ENCODE assay signal across 22 cellular contexts in genomic region chr9:95572370-95573151, GRCh38. TPM values are rescaled to one million over a fixed set of nuclear protein-coding genes. Genes with fewer than 3 reads are reported as not detected.
A peak's percentile ranks its signal among the peaks of the same experiment; 100 is the strongest.
DNase-seq lines count a peak whose midpoint lies in the region; ATAC-seq and TF ChIP-seq lines count a peak whose summit lies in the region.
"Had no signal": no experiment of that assay in that cellular context is flagged by ENCODE, and none has a peak within 500 bp of the region (broad histone marks: within the 10 kb centered on the region; RNA-seq: fewer than 3 reads in every experiment).

No MANE protein-coding gene starts in this region.

- TF ChIP-seq CTCF in fibroblast of lung (conservative IDR thresholded peaks at IDR 0.05 in 1 of 2, IDR thresholded peaks at IDR 0.05 in 1 of 2; ENCODE audit: low read depth in 1 of 2, low read length in 2 of 2) (no peak), mucosa of descending colon (IDR thresholded peaks at IDR 0.05) (no peak), GM10248 (IDR thresholded peaks at IDR 0.05; ENCODE audit: control extremely low read depth, extremely low read depth, low read depth, missing control alignments) (no peak), nephron progenitor cell (IDR thresholded peaks at IDR 0.05) (no peak), glutamatergic neuron (IDR thresholded peaks at IDR 0.05; ENCODE audit: partially characterized antibody, unreplicated experiment) (no peak)

- no peak overlapping the region for H3K4me3 ChIP-seq in fibroblast of lung (replicated peaks in 1 of 4; ENCODE audit: control extremely low read depth in 1 of 4, insufficient read depth in 1 of 4, low read depth in 3 of 4, low read length in 4 of 4)
- no peak overlapping the region for H3K4me3 ChIP-seq in mucosa of descending colon
- H3K4me3 ChIP-seq: dorsolateral prefrontal cortex, psoas muscle, skin epidermis, thyroid gland had no signal

- H3K27me3 Mint-ChIP-seq in nephron progenitor cell (ENCODE audit: low read depth, poor library complexity) (peaks cover 12% of the 10 kb centered on the region), glutamatergic neuron (ENCODE audit: unreplicated experiment) (peaks cover 5% of the 10 kb centered on the region)

- no peak overlapping the region for H3K27ac ChIP-seq in fibroblast of lung (ENCODE audit: insufficient read depth, low read length)
- H3K27ac ChIP-seq: dorsolateral prefrontal cortex, psoas muscle, skin epidermis, thyroid gland had no signal

- H2AFZ ChIP-seq in fibroblast of lung (ENCODE audit: low read length): no peak overlapping the region

- H3K9me3 Mint-ChIP-seq in nephron progenitor cell: no peaks in the 10 kb centered on the region
- peaks cover 4% of the 10 kb centered on the region for H3K9me3 Mint-ChIP-seq in glutamatergic neuron (ENCODE audit: unreplicated experiment)
- H3K9me3 Mint-ChIP-seq: T-helper 1 cell treated with Interleukin-12 subunit alpha and Interleukin-12 subunit beta and Interleukin-4 antibody, amounts not matched to agents 30 μg/mL and 1 μg/mL, for 36 hours had no signal

- H3K9me3 ChIP-seq in fibroblast of lung (ENCODE audit: control insufficient read depth, insufficient read depth, low read depth, low read length) (no peaks in the 10 kb centered on the region), mucosa of descending colon (no peaks in the 10 kb centered on the region)
- H3K9me3 ChIP-seq: psoas muscle, thyroid gland had no signal

- H3K79me2 ChIP-seq in fibroblast of lung (ENCODE audit: control insufficient read depth, insufficient read depth, low read length): no peaks in the 10 kb centered on the region

- no peaks in the 10 kb centered on the region for H3K36me3 ChIP-seq in fibroblast of lung (ENCODE audit: control insufficient read depth, insufficient read depth, low read length)
- no peaks in the 10 kb centered on the region for H3K36me3 ChIP-seq in mucosa of descending colon (ENCODE audit: low read depth)
- H3K36me3 ChIP-seq: thyroid gland had no signal

- no peaks in the 10 kb centered on the region for H3K36me3 Mint-ChIP-seq in nephron progenitor cell (ENCODE audit: low read depth)
- peaks cover 5% of the 10 kb centered on the region for H3K36me3 Mint-ChIP-seq in glutamatergic neuron (ENCODE audit: unreplicated experiment)

- no peak overlapping the region for H3K4me3 Mint-ChIP-seq in nephron progenitor cell
- no peak overlapping the region for H3K4me3 Mint-ChIP-seq in glutamatergic neuron (ENCODE audit: unreplicated experiment)
- H3K4me3 Mint-ChIP-seq: T-helper 1 cell treated with Interleukin-12 subunit alpha and Interleukin-12 subunit beta and Interleukin-4 antibody, amounts not matched to agents 30 μg/mL and 1 μg/mL, for 36 hours had no signal

- POLR2A ChIA-PET in GM10248 (lab: Yijun Ruan, JAX): no interaction called here

- no peaks in the 10 kb centered on the region for H3K27me3 ChIP-seq in fibroblast of lung (ENCODE audit: control insufficient read depth, insufficient read depth, low read length)
- H3K27me3 ChIP-seq: thyroid gland had no signal

- H3K27ac Mint-ChIP-seq in nephron progenitor cell (no peak overlapping the region), glutamatergic neuron (ENCODE audit: unreplicated experiment) (no peak overlapping the region)
- H3K27ac Mint-ChIP-seq: T-helper 1 cell treated with Interleukin-12 subunit alpha and Interleukin-12 subunit beta and Interleukin-4 antibody, amounts not matched to agents 30 μg/mL and 1 μg/mL, for 36 hours had no signal

- peaks cover 26% of the 10 kb centered on the region for H3K4me1 Mint-ChIP-seq in nephron progenitor cell
- no peaks in the 10 kb centered on the region for H3K4me1 Mint-ChIP-seq in glutamatergic neuron (ENCODE audit: low read depth, unreplicated experiment)

- H3K9ac ChIP-seq in fibroblast of lung (ENCODE audit: insufficient read depth, low read length): no peak overlapping the region

- peak; percentile 19 for ATAC-seq in mucosa of descending colon
- ATAC-seq in GM19035 (IDR thresholded peaks at IDR 0.05; ENCODE audit: unreplicated experiment): no peak
- ATAC-seq: left lobe of liver had no signal

- DNase-seq in EH (ENCODE audit: low read depth) (peak; percentile 45), RPMI7951 (ENCODE audit: low read depth) (peak; percentile 45), fibroblast of lung (ENCODE audit: low read depth in 2 of 2) (peak; percentile 10 to 28), mucosa of descending colon (no peak), GM10248 (ENCODE audit: extremely low spot score) (no peak), nephron progenitor cell (no peak), glutamatergic neuron (no peak)
- DNase-seq: activated gamma-delta T cell; AML-193; DMS79 treated with DMSO at 0.1 percent for 48 hours; IMR-90; NCI-H1436; NCI-H524 treated with DMSO at 0.1 percent for 48 hours; psoas muscle; stimulated activated CD4-positive, alpha-beta T cell treated with anti-CD3 and anti-CD28 coated beads, Interleukin-2, amount 100 ng/mL, for 24 hours; stimulated activated naive CD4-positive, alpha-beta T cell; thyroid gland had no signal

- intact Hi-C loops in mucosa of descending colon (cut with DNase I, micrococcal nuclease): no loop called here

- no peaks in the 10 kb centered on the region for H4K20me1 ChIP-seq in fibroblast of lung (ENCODE audit: control insufficient read depth, extremely low read depth, insufficient read depth, low read length)

- no peak overlapping the region for H3K4me2 ChIP-seq in fibroblast of lung (ENCODE audit: extremely low read depth, insufficient read depth, low read length)

- CTCF ChIA-PET in GM10248 (lab: Yijun Ruan, JAX): interaction anchor here (0.9 to 1.1 kb wide), 2 partner anchors 10 kb away, joined by 3 to 4 read pairs; no protein-coding TSS in a partner anchor

- H3K4me1 ChIP-seq in fibroblast of lung (ENCODE audit: control insufficient read depth, extremely low read depth, insufficient read depth, low read length) (peaks cover 5% of the 10 kb centered on the region), mucosa of descending colon (ENCODE audit: low read depth) (no peaks in the 10 kb centered on the region)
- H3K4me1 ChIP-seq: psoas muscle, thyroid gland had no signal

RNA-seq across cellular contexts. Expression of gene PTCH1, which starts 55.8 kb away (rescaled TPM):
- 2.2 and 2.3 TPM in 2 replicates for total RNA-seq in RPMI7951 (2014; rRNA removed; shearing (Covaris generic))
- total RNA-seq in fibroblast of lung: 18.0 and 20.1 TPM in 2 replicates
- polyA plus RNA-seq in fibroblast of lung: 3.2 and 3.3 TPM in 2 replicates
- 4.5 and 6.5 TPM in 2 replicates for polyA plus RNA-seq in fibroblast of lung (2012)
- polyA minus RNA-seq in fibroblast of lung (ENCODE audit: low replicate concordance): 15.9 and 22.9 TPM in 2 replicates
- 10 to 100 TPM; 11.9 to 38.1 (median 32.1) TPM for total RNA-seq in mucosa of descending colon
- 104 TPM for total RNA-seq in glutamatergic neuron (ENCODE audit: unreplicated experiment)

Comparison
In these comparisons a context has a peak if more than half of its experiments do, and no peak if none do; other contexts are left out.
1. DNase-seq: peak in EH (single experiment), RPMI7951 (single experiment) and fibroblast of lung (2 of 2); none in mucosa of descending colon (0 of 3), GM10248 (single experiment), nephron progenitor cell (single experiment) and glutamatergic neuron (single experiment).